ENCODE assay signal across 15 cellular contexts in genomic region chr17:81426676-81427445, GRCh38.
A peak's percentile ranks its signal among the peaks of the same experiment; 100 is the strongest.
DNase-seq lines count a peak whose midpoint lies in the region; ATAC-seq and TF ChIP-seq lines count a peak whose summit lies in the region.
"Had no signal": no experiment of that assay in that cellular context is flagged by ENCODE, and none has a peak within 500 bp of the region (broad histone marks: within the 10 kb centered on the region; RNA-seq: fewer than 3 reads in every experiment).

No MANE protein-coding gene starts in this region.

- DNase-seq in DMS 273 (lab: John Stamatoyannopoulos, UW; ENCODE audit: unreplicated experiment) (peak; percentile 91), NCI-H2171 treated with DMSO at 0.1 percent for 48 hours (lab: John Stamatoyannopoulos, UW) (peak; percentile 74), head of caudate nucleus (peak in 41 of 42 donors; percentile 37 to 91 (median 68)), MM.1S (no peak), NCI-H526 treated with DMSO at 0.1 percent for 48 hours (lab: John Stamatoyannopoulos, UW) (no peak)
- DNase-seq: activated CD4-positive, CD25-positive, alpha-beta regulatory T cell treated with anti-CD3 and anti-CD28 coated beads, Interleukin-2, amount 50 U/mL, for 72 hours; activated CD8-positive, alpha-beta memory T cell treated with anti-CD3 and anti-CD28 coated beads, Interleukin-2, amount 50 U/mL, for 4 hours; GM23248; kidney glomerular epithelial cell; NCI-H187 treated with DMSO at 0.1 percent for 48 hours; stimulated activated CD4-positive, alpha-beta T cell treated with anti-CD3 and anti-CD28 coated beads, Interleukin-12 subunit alpha, Interleukin-12 subunit beta, amount 100 ng/mL, for 4 hours had no signal

- intact Hi-C loops in head of caudate nucleus (cut with DNase I): no loop called here

- H2AFZ ChIP-seq in MM.1S (ENCODE audit: low read length): no peak overlapping the region
- H2AFZ ChIP-seq: GM23248, parathyroid adenoma had no signal

- H3K27ac ChIP-seq in skin epidermis: peak overlapping the region in 11 of 21 experiments; percentile 3 to 77 (median 51)
- H3K27ac ChIP-seq in MM.1S (ENCODE audit: low read length): no peak overlapping the region
- H3K27ac ChIP-seq: GM23248, parathyroid adenoma had no signal

- no peaks in the 10 kb centered on the region for H3K4me1 ChIP-seq in MM.1S (ENCODE audit: low read length)

- no peaks in the 10 kb centered on the region for H3F3A ChIP-seq in MM.1S (ENCODE audit: insufficient read depth, low read length)

- no peaks in the 10 kb centered on the region for H3K36me3 ChIP-seq in MM.1S (replicated peaks; ENCODE audit: insufficient read depth, low read length)

- ATAC-seq in GM21381 (IDR thresholded peaks at IDR 0.05; ENCODE audit: unreplicated experiment): no peak

- H3K9me2 ChIP-seq in MM.1S (replicated peaks; ENCODE audit: insufficient read depth, low read length): no peaks in the 10 kb centered on the region

- no peak overlapping the region for H3K4me2 ChIP-seq in MM.1S (ENCODE audit: low read depth, low read length)

- H3K9ac ChIP-seq in MM.1S (ENCODE audit: low read length): no peak overlapping the region
- H3K9ac ChIP-seq: GM23248, parathyroid adenoma had no signal

- peaks cover 83% of the 10 kb centered on the region for H3K27me3 ChIP-seq in MM.1S (replicated peaks; ENCODE audit: insufficient read depth, low read length)
- H3K27me3 ChIP-seq: body of pancreas had no signal

- H3K4me3 ChIP-seq in skin epidermis (no peak overlapping the region), MM.1S (ENCODE audit: low read length) (no peak overlapping the region)
- H3K4me3 ChIP-seq: body of pancreas, GM23248 had no signal

- no peaks in the 10 kb centered on the region for H3K9me3 ChIP-seq in MM.1S (replicated peaks; ENCODE audit: insufficient read depth, low read length)
- H3K9me3 ChIP-seq: body of pancreas had no signal

- TF ChIP-seq CTCF in MM.1S (IDR thresholded peaks at IDR 0.05; ENCODE audit: low read length): no peak

- no peaks in the 10 kb centered on the region for H4K20me1 ChIP-seq in MM.1S (ENCODE audit: insufficient read depth, low read length)

- H3K79me2 ChIP-seq in MM.1S (ENCODE audit: low read length): no peaks in the 10 kb centered on the region

Comparison
In these comparisons a context has a peak if more than half of its experiments do, and no peak if none do; other contexts are left out.
1. DNase-seq: peak in DMS 273 (single experiment), NCI-H2171 treated with DMSO at 0.1 percent for 48 hours (single experiment) and head of caudate nucleus (41 of 42); none in MM.1S (single experiment) and NCI-H526 treated with DMSO at 0.1 percent for 48 hours (single experiment).